8 cellular contexts compared by ENCODE assay signal in the genomic region with DNA sequence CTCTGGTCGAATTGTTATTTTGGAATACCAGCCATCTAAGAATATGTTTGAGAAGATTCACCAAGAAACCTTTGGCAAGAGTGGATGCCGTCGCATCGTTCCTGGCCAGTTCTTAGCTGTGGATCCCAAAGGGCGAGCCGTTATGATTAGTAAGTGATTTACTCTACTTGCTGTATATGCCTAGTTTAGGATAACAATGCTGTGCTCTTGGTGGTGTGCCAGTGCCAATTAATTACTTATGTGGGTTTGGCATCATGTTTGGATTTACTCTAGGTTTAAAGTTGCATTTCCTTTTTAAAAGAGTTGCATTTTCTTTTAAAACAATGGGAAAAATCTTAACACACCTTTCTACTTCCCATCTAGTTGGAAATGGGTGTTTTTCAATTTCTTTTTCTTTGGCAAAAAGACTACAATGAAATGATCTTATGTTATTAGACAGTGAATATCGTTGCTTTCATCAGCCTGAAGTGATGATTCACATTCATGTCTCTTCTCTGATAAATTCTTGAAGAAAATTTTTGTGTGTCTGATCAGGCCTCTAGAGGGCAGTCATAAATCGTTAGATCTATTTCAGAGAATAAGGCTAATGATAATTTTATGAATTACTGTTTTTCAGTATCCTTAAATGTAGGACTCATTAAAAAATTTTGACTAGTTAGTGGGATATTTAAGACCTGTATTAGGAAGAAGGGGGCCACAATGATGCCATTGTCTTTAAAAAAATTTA. TPM values are rescaled to one million over a fixed set of nuclear protein-coding genes. Genes with fewer than 3 reads are reported as not detected.
DNase-seq lines count a peak whose midpoint lies in the region; ATAC-seq, FAIRE-seq and TF ChIP-seq lines count a peak whose summit lies in the region.

No MANE protein-coding gene starts in this region.

- H3K4me1 Mint-ChIP-seq in activated T-cell treated with anti-CD3 and anti-CD28 coated beads, Interleukin-2, amount 50 U/mL, for 72 hours (ENCODE audit: low read depth) = peaks cover 74% of the 10 kb centered on the region
- H3K4me1 Mint-ChIP-seq in MCF 10A (ENCODE audit: insufficient read depth, unreplicated experiment) = peaks cover 21% of the 10 kb centered on the region

- no peak for FAIRE-seq in GM12892 (lab: Jason Lieb, UNC)

- TF ChIP-seq POLR2A in GM12892 (IDR thresholded peaks at IDR 0.05; ENCODE audit: low read depth, low read length) = no peak

- ATAC-seq in activated T-cell treated with anti-CD3 and anti-CD28 coated beads, Interleukin-2, amount 50 U/mL, for 72 hours (replicated peaks in 1 of 2) = no peak

- H3K9me3 Mint-ChIP-seq in activated T-cell treated with anti-CD3 and anti-CD28 coated beads, Interleukin-2, amount 50 U/mL, for 72 hours = no peaks in the 10 kb centered on the region
- H3K9me3 Mint-ChIP-seq in MCF 10A (ENCODE audit: unreplicated experiment) = no peaks in the 10 kb centered on the region

- peak; percentile 64 for TF ChIP-seq CTCF in MCF 10A (IDR thresholded peaks at IDR 0.05; ENCODE audit: unreplicated experiment)

- CTCF ChIA-PET in MCF 10A (lab: Yijun Ruan, JAX) = interaction anchor here (0.9 to 1.6 kb wide), 5 partner anchors 10 to 126 kb away, joined by 3 to 9 read pairs (median 6); no protein-coding TSS in a partner anchor

- no TSS peak for BruUV-seq in MCF 10A (replicated peaks; lab: Mats Ljungman, UMichigan)

- peaks cover 24 to 61% of the 10 kb centered on the region in 2 donors for H3K36me3 Mint-ChIP-seq in activated T-cell treated with anti-CD3 and anti-CD28 coated beads, Interleukin-2, amount 50 U/mL, for 72 hours (ENCODE audit: insufficient read depth in 2 of 2)
- H3K36me3 Mint-ChIP-seq in MCF 10A (ENCODE audit: insufficient read depth, unreplicated experiment) = peaks cover 91% of the 10 kb centered on the region

- intact Hi-C loops in MCF 10A (cut with micrococcal nuclease) = loop anchor here (1.0 to 10.0 kb wide), 2 partner anchors 124 to 246 kb away; no protein-coding TSS in a partner anchor

- peak overlapping the region; percentile 95 for H3K27ac Mint-ChIP-seq in activated T-cell treated with anti-CD3 and anti-CD28 coated beads, Interleukin-2, amount 50 U/mL, for 72 hours
- H3K27ac Mint-ChIP-seq in MCF 10A (ENCODE audit: low read depth, unreplicated experiment) = no peak overlapping the region

- no peak for DNase-seq in activated T-cell treated with anti-CD3 and anti-CD28 coated beads, Interleukin-2, amount 50 U/mL, for 72 hours
- no peak for DNase-seq in activated T-cell treated with anti-CD3 and anti-CD28 coated beads, Interleukin-2, amount 50 U/mL, for 1 hour
- DNase-seq in NCI-H226 (peak; percentile 48), MCF 10A (ENCODE audit: unreplicated experiment) (peak; percentile 62), lung microvascular endothelial cell (ENCODE audit: low read depth in 2 of 2) (peak; percentile 66 to 72), NCI-H128 (lab: John Stamatoyannopoulos, UW; ENCODE audit: unreplicated experiment) (no peak), NCI-H1092 (lab: John Stamatoyannopoulos, UW) (no peak), GM12892 (ENCODE audit: insufficient read length) (no peak)

- peak overlapping the region; percentile 55 to 80 for H3K4me3 Mint-ChIP-seq in activated T-cell treated with anti-CD3 and anti-CD28 coated beads, Interleukin-2, amount 50 U/mL, for 72 hours
- peak overlapping the region; percentile 57 for H3K4me3 Mint-ChIP-seq in MCF 10A (ENCODE audit: unreplicated experiment)

- POLR2A ChIA-PET in MCF 10A (lab: Yijun Ruan, JAX) = interaction anchor here (1.2 kb wide), 1 partner anchor 9 kb away, joined by 3 read pairs; no protein-coding TSS in a partner anchor

- no peaks in the 10 kb centered on the region for H3K27me3 Mint-ChIP-seq in activated T-cell treated with anti-CD3 and anti-CD28 coated beads, Interleukin-2, amount 50 U/mL, for 72 hours (ENCODE audit: low read depth)
- no peaks in the 10 kb centered on the region for H3K27me3 Mint-ChIP-seq in MCF 10A (ENCODE audit: insufficient read depth, unreplicated experiment)

RNA-seq across cellular contexts. Expression of gene SF3B3, which starts 5.6 kb away (rescaled TPM):
- total RNA-seq in activated T-cell treated with anti-CD3 and anti-CD28 coated beads, Interleukin-2, amount 50 U/mL, for 72 hours = 100 to 1,000 TPM; 302 to 309 TPM
- 309 and 318 TPM in 2 replicates for total RNA-seq in MCF 10A (2022)
- 39.2 and 50.8 TPM in 2 replicates for total RNA-seq in lung microvascular endothelial cell
- polyA plus RNA-seq in GM12892 (2012; ENCODE audit: missing spikeins) = 153 TPM

RNA-seq across cellular contexts. Expression of gene COG4, which starts 5.9 kb away (rescaled TPM):
- 10 to 100 TPM; 30.2 to 53.4 TPM for total RNA-seq in activated T-cell treated with anti-CD3 and anti-CD28 coated beads, Interleukin-2, amount 50 U/mL, for 72 hours
- total RNA-seq in MCF 10A (2022) = 62.2 and 64.9 TPM in 2 replicates
- 59.5 and 71.8 TPM in 2 replicates for total RNA-seq in lung microvascular endothelial cell
- polyA plus RNA-seq in GM12892 (2012; ENCODE audit: missing spikeins) = 29.7 TPM

Comparison
In these comparisons a context has a peak if more than half of its experiments do, and no peak if none do; other contexts are left out.
1. DNase-seq: peak in NCI-H226 (single experiment), MCF 10A (single experiment) and lung microvascular endothelial cell (2 of 2); none in activated T-cell treated with anti-CD3 and anti-CD28 coated beads, Interleukin-2, amount 50 U/mL, for 72 hours (0 of 2), activated T-cell treated with anti-CD3 and anti-CD28 coated beads, Interleukin-2, amount 50 U/mL, for 1 hour (single experiment), NCI-H128 (single experiment), NCI-H1092 (single experiment) and GM12892 (single experiment).